Comparison of ENCODE assay signal across 8 cellular contexts in the genomic region with DNA sequence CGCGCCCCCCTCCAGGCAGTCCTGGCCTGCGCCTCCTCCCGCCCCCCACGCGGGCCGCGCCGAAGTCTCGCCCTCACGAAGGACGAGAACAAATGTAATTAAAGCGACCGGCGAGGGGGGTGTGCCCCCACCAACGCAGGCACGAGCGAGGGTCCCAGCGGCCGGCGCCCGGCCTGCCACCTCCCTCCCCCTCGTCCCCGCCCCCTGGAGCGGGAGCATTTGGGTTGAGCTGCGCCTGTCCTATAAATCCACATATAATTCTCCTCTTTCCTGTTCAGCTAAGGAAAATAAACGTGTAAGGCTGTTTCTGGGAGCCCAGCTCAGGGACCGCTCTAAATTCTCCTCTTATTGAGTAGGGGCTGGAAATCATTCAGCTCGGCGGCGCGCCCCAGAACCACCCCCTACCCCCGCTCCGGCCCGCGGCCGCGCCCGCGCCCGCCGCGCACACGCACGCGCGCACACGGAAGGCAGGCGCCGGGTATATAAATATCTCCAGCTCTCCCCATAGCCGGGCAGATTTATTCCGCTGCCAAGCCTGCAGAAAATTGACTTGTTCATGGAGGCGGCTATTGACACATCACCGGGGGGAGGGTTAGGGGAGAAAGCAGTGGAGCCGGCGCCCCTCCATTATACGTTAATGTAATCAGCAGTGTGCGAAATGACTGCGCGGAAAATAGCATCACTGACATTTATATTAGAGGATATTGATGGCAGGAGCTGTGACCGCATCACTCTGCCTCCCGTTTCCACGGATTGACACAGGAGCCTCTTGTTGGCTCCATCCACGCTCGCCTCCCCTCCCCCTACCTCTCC.
DNase-seq lines count a peak whose midpoint lies in the region; ATAC-seq, FAIRE-seq and TF ChIP-seq lines count a peak whose summit lies in the region.

No MANE protein-coding gene starts in this region.

- no peak for TF ChIP-seq EP300 in tibial nerve (IDR thresholded peaks at IDR 0.05)

- 1 to 2% methylated on average over 40 to 54 of the region's 65 CpGs for WGBS in tibial nerve, 2 donors

- H3K4me3 ChIP-seq in colonic mucosa (peak overlapping the region; percentile 45), tibial nerve (peak overlapping the region; percentile 22 to 53 (median 40))

- H3K36me3 ChIP-seq in colonic mucosa (no peaks in the 10 kb centered on the region), tibial nerve (no peaks in the 10 kb centered on the region)

- H3K27ac ChIP-seq in colonic mucosa: no peak overlapping the region
- H3K27ac ChIP-seq in tibial nerve: no peak overlapping the region

- intact Hi-C loops in colonic mucosa (cut with DNase I): no loop called here

- H3K4me3 Mint-ChIP-seq in memory B cell: peak overlapping the region; percentile 87

- peaks cover 5% of the 10 kb centered on the region for H3K4me1 ChIP-seq in colonic mucosa
- peaks cover 0 to 23% (median 12%) of the 10 kb centered on the region in 4 donors for H3K4me1 ChIP-seq in tibial nerve

- no peak for FAIRE-seq in GM12892 (lab: Jason Lieb, UNC)

- peaks cover 40% of the 10 kb centered on the region for H3K27me3 ChIP-seq in colonic mucosa
- H3K27me3 ChIP-seq in tibial nerve: peaks cover 0 to 95% of the 10 kb centered on the region in 2 donors

- TF ChIP-seq CTCF in colonic mucosa (IDR thresholded peaks at IDR 0.05): no peak
- no peak for TF ChIP-seq CTCF in tibial nerve (IDR thresholded peaks at IDR 0.05)

- TF ChIP-seq POLR2A in tibial nerve (IDR thresholded peaks at IDR 0.05): no peak
- no peak for TF ChIP-seq POLR2A in GM12892 (IDR thresholded peaks at IDR 0.05; ENCODE audit: low read depth, low read length)

- no peaks in the 10 kb centered on the region for H3K9me3 ChIP-seq in colonic mucosa
- H3K9me3 ChIP-seq in tibial nerve: no peaks in the 10 kb centered on the region

- no peaks in the 10 kb centered on the region for H3K9me3 Mint-ChIP-seq in memory B cell

- ATAC-seq in memory B cell (ENCODE audit: low read depth) (peak; percentile 38), HG02973 (IDR thresholded peaks at IDR 0.05; ENCODE audit: unreplicated experiment) (no peak)

- peak; percentile 56 for DNase-seq in GM03348 (ENCODE audit: low spot score)
- DNase-seq in NCI-H345 (lab: John Stamatoyannopoulos, UW): peak; percentile 34
- no peak for DNase-seq in colonic mucosa
- no peak for DNase-seq in memory B cell (ENCODE audit: low spot score in 2 of 2)
- no peak for DNase-seq in tibial nerve (ENCODE audit: low spot score in 2 of 2)
- no peak for DNase-seq in MV-4-11 (lab: John Stamatoyannopoulos, UW)
- DNase-seq in GM12892 (ENCODE audit: insufficient read length): no peak

- H3K36me3 Mint-ChIP-seq in memory B cell: no peaks in the 10 kb centered on the region

- peaks cover 13% of the 10 kb centered on the region for H3K4me1 Mint-ChIP-seq in memory B cell

- H3K27ac Mint-ChIP-seq in memory B cell: no peak overlapping the region

- peaks cover 38% of the 10 kb centered on the region for H3K27me3 Mint-ChIP-seq in memory B cell

- H3K9ac ChIP-seq in colonic mucosa (ENCODE audit: low read depth in 2 of 2, low read length in 2 of 2): no peak overlapping the region

Comparison
In these comparisons a context has a peak if more than half of its experiments do, and no peak if none do; other contexts are left out.
1. DNase-seq: peak in GM03348 (single experiment) and NCI-H345 (single experiment); none in colonic mucosa (single experiment), memory B cell (0 of 2), tibial nerve (0 of 2), MV-4-11 (single experiment) and GM12892 (single experiment).